ENCODE assay signal across 1 cellular context in genomic region chr11:64472593-64473455, GRCh38.
TF ChIP-seq lines count a peak whose summit lies in the region.

No MANE protein-coding gene starts in this region.

TF ChIP-seq in K562, 482 proteins besides CTCF, POLR2A, EP300 and RAD21 (continues in another document):
- TF ChIP-seq, protein P1, sequence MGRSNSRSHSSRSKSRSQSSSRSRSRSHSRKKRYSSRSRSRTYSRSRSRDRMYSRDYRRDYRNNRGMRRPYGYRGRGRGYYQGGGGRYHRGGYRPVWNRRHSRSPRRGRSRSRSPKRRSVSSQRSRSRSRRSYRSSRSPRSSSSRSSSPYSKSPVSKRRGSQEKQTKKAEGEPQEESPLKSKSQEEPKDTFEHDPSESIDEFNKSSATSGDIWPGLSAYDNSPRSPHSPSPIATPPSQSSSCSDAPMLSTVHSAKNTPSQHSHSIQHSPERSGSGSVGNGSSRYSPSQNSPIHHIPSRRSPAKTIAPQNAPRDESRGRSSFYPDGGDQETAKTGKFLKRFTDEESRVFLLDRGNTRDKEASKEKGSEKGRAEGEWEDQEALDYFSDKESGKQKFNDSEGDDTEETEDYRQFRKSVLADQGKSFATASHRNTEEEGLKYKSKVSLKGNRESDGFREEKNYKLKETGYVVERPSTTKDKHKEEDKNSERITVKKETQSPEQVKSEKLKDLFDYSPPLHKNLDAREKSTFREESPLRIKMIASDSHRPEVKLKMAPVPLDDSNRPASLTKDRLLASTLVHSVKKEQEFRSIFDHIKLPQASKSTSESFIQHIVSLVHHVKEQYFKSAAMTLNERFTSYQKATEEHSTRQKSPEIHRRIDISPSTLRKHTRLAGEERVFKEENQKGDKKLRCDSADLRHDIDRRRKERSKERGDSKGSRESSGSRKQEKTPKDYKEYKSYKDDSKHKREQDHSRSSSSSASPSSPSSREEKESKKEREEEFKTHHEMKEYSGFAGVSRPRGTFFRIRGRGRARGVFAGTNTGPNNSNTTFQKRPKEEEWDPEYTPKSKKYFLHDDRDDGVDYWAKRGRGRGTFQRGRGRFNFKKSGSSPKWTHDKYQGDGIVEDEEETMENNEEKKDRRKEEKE (IDR thresholded peaks at IDR 0.05; ENCODE audit: borderline replicate concordance in 1 of 2, control insufficient read depth in 1 of 2, low read depth in 2 of 2, low read length in 1 of 2) = no peak
- TF ChIP-seq ZNF639 (CRISPR knock-in tag; conservative IDR thresholded peaks at IDR 0.05 in 1 of 2, IDR thresholded peaks at IDR 0.05 in 1 of 2) (no peak), TCF3 (CRISPR knock-in tag; IDR thresholded peaks at IDR 0.05) (peak; percentile 88), ETV6 (IDR thresholded peaks at IDR 0.05; ENCODE audit: borderline replicate concordance in 1 of 2, low read depth in 2 of 2, low read length in 1 of 2) (no peak), ETV6 (CRISPR knock-in tag; IDR thresholded peaks at IDR 0.05; ENCODE audit: borderline replicate concordance) (no peak), MCM5 (IDR thresholded peaks at IDR 0.05; ENCODE audit: low read depth) (no peak), MAFF (IDR thresholded peaks at IDR 0.05; ENCODE audit: low read length) (peak; percentile 83), ZKSCAN8 (CRISPR knock-in tag; IDR thresholded peaks at IDR 0.05) (no peak), NBN (IDR thresholded peaks at IDR 0.05; ENCODE audit: low read depth) (no peak), SMC3 (conservative IDR thresholded peaks at IDR 0.05; ENCODE audit: insufficient read depth, low read depth, low read length) (no peak), USF1 (CRISPR knock-in tag; IDR thresholded peaks at IDR 0.05) (peak; percentile 62; the same call in 1 of the 2 replicates), TAL1 (IDR thresholded peaks at IDR 0.05) (peak; percentile 84), NFE2 (IDR thresholded peaks at IDR 0.05; ENCODE audit: low read depth) (peak; percentile 75), NFIC (IDR thresholded peaks at IDR 0.05) (0 out of 2 replicates have a peak, but pooled peaks have one; percentile 16), SOX6 (IDR thresholded peaks at IDR 0.05) (0 out of 2 replicates have a peak, but pooled peaks have one; percentile 49), RFX1 (IDR thresholded peaks at IDR 0.05) (peak; percentile 26; the same call in 1 of the 2 replicates), POU5F1 (IDR thresholded peaks at IDR 0.05; ENCODE audit: borderline replicate concordance, low read depth, low read length, partially characterized antibody) (no peak), PHB2 (IDR thresholded peaks at IDR 0.05; ENCODE audit: low read depth) (no peak), ZNF184 (CRISPR knock-in tag; IDR thresholded peaks at IDR 0.05) (no peak), E2F3 (CRISPR knock-in tag; IDR thresholded peaks at IDR 0.05) (no peak), NCOR1 (IDR thresholded peaks at IDR 0.05) (peak; percentile 53; the same call in 1 of the 2 replicates), KLF16 (IDR thresholded peaks at IDR 0.05) (peak; percentile 50), IRF2 (CRISPR knock-in tag; IDR thresholded peaks at IDR 0.05) (no peak), CHD4 (IDR thresholded peaks at IDR 0.05; ENCODE audit: insufficient read depth, insufficient replicate concordance, low read depth, low read length, poor library complexity, severe bottlenecking) (no peak), TBP (optimal IDR thresholded peaks at IDR 0.05; ENCODE audit: low read depth, low read length) (peak; percentile 11), MTA2 (IDR thresholded peaks at IDR 0.05; ENCODE audit: low read depth) (peak; percentile 52), DPF2 (IDR thresholded peaks at IDR 0.05) (peak; percentile 57; the same call in 1 of the 2 replicates), BHLHE40 (IDR thresholded peaks at IDR 0.05; ENCODE audit: low read length) (no peak), FOXK1 (CRISPR knock-in tag; IDR thresholded peaks at IDR 0.05; ENCODE audit: borderline replicate concordance) (no peak), ELF1 (tag; IDR thresholded peaks at IDR 0.05) (no peak), ZNF655 (CRISPR knock-in tag; IDR thresholded peaks at IDR 0.05) (no peak), GATAD2A (IDR thresholded peaks at IDR 0.05) (no peak), ZNF444 (CRISPR knock-in tag; IDR thresholded peaks at IDR 0.05) (no peak), LCOR (CRISPR knock-in tag; IDR thresholded peaks at IDR 0.05) (peak; percentile 60; the same call in 1 of the 2 replicates), HNRNPUL1 (IDR thresholded peaks at IDR 0.05; ENCODE audit: low read length) (no peak), NCOA6 (IDR thresholded peaks at IDR 0.05) (no peak), YBX1 (IDR thresholded peaks at IDR 0.05) (no peak), NRF1 (conservative IDR thresholded peaks at IDR 0.05 in 1 of 2, IDR thresholded peaks at IDR 0.05 in 1 of 2) (peak; percentile 46 to 48; a peak in 3 of 4 replicates), ATF7 (IDR thresholded peaks at IDR 0.05) (0 out of 2 replicates have a peak, but pooled peaks have one; percentile 16), CHD1 (IDR thresholded peaks at IDR 0.05; ENCODE audit: low read length) (no peak), ZNF12 (CRISPR knock-in tag; IDR thresholded peaks at IDR 0.05) (peak; percentile 99), HEY1 (CRISPR knock-in tag; IDR thresholded peaks at IDR 0.05; ENCODE audit: borderline replicate concordance) (no peak), FOXM1 (IDR thresholded peaks at IDR 0.05; ENCODE audit: low read depth) (no peak; the same call in 1 of the 2 replicates), FOXM1 (CRISPR knock-in tag; IDR thresholded peaks at IDR 0.05; ENCODE audit: low read depth) (no peak), ZNF699 (CRISPR knock-in tag; IDR thresholded peaks at IDR 0.05; ENCODE audit: insufficient replicate concordance) (no peak), ZNF143 (CRISPR knock-in tag; IDR thresholded peaks at IDR 0.05) (no peak)
- TF ChIP-seq, protein P2, sequence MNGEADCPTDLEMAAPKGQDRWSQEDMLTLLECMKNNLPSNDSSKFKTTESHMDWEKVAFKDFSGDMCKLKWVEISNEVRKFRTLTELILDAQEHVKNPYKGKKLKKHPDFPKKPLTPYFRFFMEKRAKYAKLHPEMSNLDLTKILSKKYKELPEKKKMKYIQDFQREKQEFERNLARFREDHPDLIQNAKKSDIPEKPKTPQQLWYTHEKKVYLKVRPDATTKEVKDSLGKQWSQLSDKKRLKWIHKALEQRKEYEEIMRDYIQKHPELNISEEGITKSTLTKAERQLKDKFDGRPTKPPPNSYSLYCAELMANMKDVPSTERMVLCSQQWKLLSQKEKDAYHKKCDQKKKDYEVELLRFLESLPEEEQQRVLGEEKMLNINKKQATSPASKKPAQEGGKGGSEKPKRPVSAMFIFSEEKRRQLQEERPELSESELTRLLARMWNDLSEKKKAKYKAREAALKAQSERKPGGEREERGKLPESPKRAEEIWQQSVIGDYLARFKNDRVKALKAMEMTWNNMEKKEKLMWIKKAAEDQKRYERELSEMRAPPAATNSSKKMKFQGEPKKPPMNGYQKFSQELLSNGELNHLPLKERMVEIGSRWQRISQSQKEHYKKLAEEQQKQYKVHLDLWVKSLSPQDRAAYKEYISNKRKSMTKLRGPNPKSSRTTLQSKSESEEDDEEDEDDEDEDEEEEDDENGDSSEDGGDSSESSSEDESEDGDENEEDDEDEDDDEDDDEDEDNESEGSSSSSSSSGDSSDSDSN (IDR thresholded peaks at IDR 0.05; ENCODE audit: borderline replicate concordance in 1 of 2, low read depth in 2 of 2, low read length in 2 of 2) = no peak
- TF ChIP-seq, protein P3, sequence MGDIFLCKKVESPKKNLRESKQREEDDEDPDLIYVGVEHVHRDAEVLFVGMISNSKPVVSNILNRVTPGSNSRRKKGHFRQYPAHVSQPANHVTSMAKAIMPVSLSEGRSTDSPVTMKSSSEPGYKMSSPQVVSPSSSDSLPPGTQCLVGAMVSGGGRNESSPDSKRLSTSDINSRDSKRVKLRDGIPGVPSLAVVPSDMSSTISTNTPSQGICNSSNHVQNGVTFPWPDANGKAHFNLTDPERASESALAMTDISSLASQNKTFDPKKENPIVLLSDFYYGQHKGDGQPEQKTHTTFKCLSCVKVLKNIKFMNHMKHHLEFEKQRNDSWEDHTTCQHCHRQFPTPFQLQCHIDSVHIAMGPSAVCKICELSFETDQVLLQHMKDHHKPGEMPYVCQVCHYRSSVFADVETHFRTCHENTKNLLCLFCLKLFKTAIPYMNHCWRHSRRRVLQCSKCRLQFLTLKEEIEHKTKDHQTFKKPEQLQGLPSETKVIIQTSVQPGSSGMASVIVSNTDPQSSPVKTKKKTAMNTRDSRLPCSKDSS (IDR thresholded peaks at IDR 0.05; ENCODE audit: low read depth, partially characterized antibody) = no peak
- TF ChIP-seq, protein P4, sequence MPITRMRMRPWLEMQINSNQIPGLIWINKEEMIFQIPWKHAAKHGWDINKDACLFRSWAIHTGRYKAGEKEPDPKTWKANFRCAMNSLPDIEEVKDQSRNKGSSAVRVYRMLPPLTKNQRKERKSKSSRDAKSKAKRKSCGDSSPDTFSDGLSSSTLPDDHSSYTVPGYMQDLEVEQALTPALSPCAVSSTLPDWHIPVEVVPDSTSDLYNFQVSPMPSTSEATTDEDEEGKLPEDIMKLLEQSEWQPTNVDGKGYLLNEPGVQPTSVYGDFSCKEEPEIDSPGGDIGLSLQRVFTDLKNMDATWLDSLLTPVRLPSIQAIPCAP (CRISPR knock-in tag; IDR thresholded peaks at IDR 0.05; ENCODE audit: borderline replicate concordance) = no peak
- TF ChIP-seq, protein P5, sequence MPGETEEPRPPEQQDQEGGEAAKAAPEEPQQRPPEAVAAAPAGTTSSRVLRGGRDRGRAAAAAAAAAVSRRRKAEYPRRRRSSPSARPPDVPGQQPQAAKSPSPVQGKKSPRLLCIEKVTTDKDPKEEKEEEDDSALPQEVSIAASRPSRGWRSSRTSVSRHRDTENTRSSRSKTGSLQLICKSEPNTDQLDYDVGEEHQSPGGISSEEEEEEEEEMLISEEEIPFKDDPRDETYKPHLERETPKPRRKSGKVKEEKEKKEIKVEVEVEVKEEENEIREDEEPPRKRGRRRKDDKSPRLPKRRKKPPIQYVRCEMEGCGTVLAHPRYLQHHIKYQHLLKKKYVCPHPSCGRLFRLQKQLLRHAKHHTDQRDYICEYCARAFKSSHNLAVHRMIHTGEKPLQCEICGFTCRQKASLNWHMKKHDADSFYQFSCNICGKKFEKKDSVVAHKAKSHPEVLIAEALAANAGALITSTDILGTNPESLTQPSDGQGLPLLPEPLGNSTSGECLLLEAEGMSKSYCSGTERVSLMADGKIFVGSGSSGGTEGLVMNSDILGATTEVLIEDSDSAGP (CRISPR knock-in tag; IDR thresholded peaks at IDR 0.05) = no peak
- TF ChIP-seq, protein P6, sequence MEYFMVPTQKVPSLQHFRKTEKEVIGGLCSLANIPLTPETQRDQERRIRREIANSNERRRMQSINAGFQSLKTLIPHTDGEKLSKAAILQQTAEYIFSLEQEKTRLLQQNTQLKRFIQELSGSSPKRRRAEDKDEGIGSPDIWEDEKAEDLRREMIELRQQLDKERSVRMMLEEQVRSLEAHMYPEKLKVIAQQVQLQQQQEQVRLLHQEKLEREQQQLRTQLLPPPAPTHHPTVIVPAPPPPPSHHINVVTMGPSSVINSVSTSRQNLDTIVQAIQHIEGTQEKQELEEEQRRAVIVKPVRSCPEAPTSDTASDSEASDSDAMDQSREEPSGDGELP (CRISPR knock-in tag; IDR thresholded peaks at IDR 0.05; ENCODE audit: borderline replicate concordance) = 0 out of 2 replicates have a peak, but pooled peaks have one; percentile 22
